10 cellular contexts compared by ENCODE assay signal in the genomic region with DNA sequence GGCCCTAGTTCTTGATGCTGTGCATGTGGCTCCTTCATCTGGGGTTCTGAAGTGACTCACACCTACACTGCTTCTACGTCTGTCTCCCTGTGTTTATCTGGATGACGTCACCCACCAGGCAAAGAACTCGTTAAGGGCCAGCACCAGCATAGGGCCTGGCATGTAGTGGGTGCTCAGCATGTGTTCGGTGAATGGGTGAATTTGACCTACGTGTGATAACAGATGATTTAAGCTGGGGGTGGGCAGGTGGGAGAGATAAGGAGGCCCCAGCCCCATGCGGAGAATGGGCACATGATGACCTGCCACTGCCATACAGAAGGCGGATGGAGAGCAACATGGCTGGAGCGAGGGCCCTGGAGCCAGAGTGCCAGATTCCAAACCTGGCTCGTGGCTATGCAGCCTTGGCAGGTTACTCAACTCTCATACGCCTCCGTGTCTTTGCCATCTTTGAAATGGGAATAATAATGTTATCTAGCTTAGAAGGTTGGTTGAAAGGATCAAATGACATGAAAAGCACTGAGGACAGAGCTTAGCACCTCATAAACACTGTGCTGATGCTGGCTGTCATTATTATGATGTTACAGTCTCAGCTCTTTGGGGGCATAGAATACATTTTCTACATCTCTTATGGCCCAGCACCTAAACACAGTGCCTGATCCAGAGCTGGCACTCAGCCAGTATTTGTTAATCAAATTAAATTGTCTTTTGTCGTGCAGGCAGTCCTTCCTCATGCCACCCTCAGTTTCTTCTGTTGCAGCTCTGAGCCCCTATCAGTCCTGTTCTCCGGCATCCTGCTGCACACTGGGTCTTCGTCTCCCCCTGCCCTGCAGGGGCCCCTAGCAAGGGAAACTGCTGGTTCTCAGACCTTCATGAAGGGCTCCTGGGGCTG. TPM values are rescaled to one million over a fixed set of nuclear protein-coding genes. Genes with fewer than 3 reads are reported as not detected.
DNase-seq lines count a peak whose midpoint lies in the region; ATAC-seq and TF ChIP-seq lines count a peak whose summit lies in the region.
"Had no signal": no experiment of that assay in that cellular context is flagged by ENCODE, and none has a peak within 500 bp of the region (broad histone marks: within the 10 kb centered on the region; RNA-seq: fewer than 3 reads in every experiment).

No MANE protein-coding gene starts in this region.

- H3K9me3 Mint-ChIP-seq in nephron progenitor cell = no peaks in the 10 kb centered on the region

- H3K27me3 ChIP-seq in SJSA1 (replicated peaks) = no peaks in the 10 kb centered on the region
- H3K27me3 ChIP-seq: pancreas, upper lobe of right lung had no signal

- no peaks in the 10 kb centered on the region for H3K36me3 Mint-ChIP-seq in nephron progenitor cell (ENCODE audit: low read depth)

- in situ Hi-C loops in Caki2 (cut with HindIII; ENCODE audit: low pct_unique_long_range_greater_than_20kb, low sequenced_read_pairs) = no loop called here

- peaks cover 12% of the 10 kb centered on the region for H3K27me3 Mint-ChIP-seq in nephron progenitor cell (ENCODE audit: low read depth, poor library complexity)

- H3K27ac Mint-ChIP-seq in nephron progenitor cell = no peak overlapping the region

- no peak for ATAC-seq in HG03159 (IDR thresholded peaks at IDR 0.05; ENCODE audit: unreplicated experiment)
- no peak for ATAC-seq in GM18519 (IDR thresholded peaks at IDR 0.05; ENCODE audit: low FRiP score, unreplicated experiment)
- ATAC-seq: upper lobe of right lung had no signal

- H3K4me1 Mint-ChIP-seq in nephron progenitor cell = peaks cover 15% of the 10 kb centered on the region

- H3K9me3 ChIP-seq in SJSA1 (replicated peaks) = no peaks in the 10 kb centered on the region
- H3K9me3 ChIP-seq: pancreas, upper lobe of right lung had no signal

- peak; percentile 67 for DNase-seq in Caki2 (ENCODE audit: low read depth)
- DNase-seq in M059J (ENCODE audit: low read depth) = peak; percentile 93
- DNase-seq in SJSA1 (ENCODE audit: low read depth in 1 of 2, low spot score in 2 of 2) = peak; percentile 43 to 67
- peak; percentile 70 for DNase-seq in glomerular visceral epithelial cell (ENCODE audit: extremely low spot score)
- DNase-seq in nephron progenitor cell = no peak
- DNase-seq in activated CD4-positive, alpha-beta T cell treated with anti-CD3 and anti-CD28 coated beads for 48 hours = no peak
- DNase-seq: upper lobe of right lung had no signal

- no peaks in the 10 kb centered on the region for H3K36me3 ChIP-seq in SJSA1
- H3K36me3 ChIP-seq: pancreas, upper lobe of right lung had no signal

- no peak overlapping the region for H3K4me3 Mint-ChIP-seq in nephron progenitor cell

- TF ChIP-seq CTCF in nephron progenitor cell (IDR thresholded peaks at IDR 0.05) = no peak

- 0 out of 2 replicates have a peak, but pooled peaks cover 3% of the 10 kb centered on the region for H3K4me1 ChIP-seq in SJSA1 (replicated peaks)

- H3K27ac ChIP-seq in SJSA1 = no peak overlapping the region
- H3K27ac ChIP-seq: upper lobe of right lung had no signal

- no peak overlapping the region for H3K4me3 ChIP-seq in SJSA1
- H3K4me3 ChIP-seq: pancreas, upper lobe of right lung had no signal

RNA-seq across cellular contexts. Expression of gene VEGFA, which starts 39.6 kb away (rescaled TPM):
- 40.0 and 81.4 TPM in 2 replicates for total RNA-seq in Caki2 (2014; rRNA removed; shearing (Covaris generic); ENCODE audit: low replicate concordance)
- 41.2 and 65.8 TPM in 2 replicates for total RNA-seq in M059J (2014; rRNA removed; shearing (Covaris generic))
- total RNA-seq in SJSA1 (2014; rRNA removed; shearing (Covaris generic)) = 61.0 and 80.2 TPM in 2 replicates

Comparison
In these comparisons a context has a peak if more than half of its experiments do, and no peak if none do; other contexts are left out.
1. DNase-seq: peak in Caki2 (single experiment), M059J (single experiment), SJSA1 (2 of 2) and glomerular visceral epithelial cell (single experiment); none in nephron progenitor cell (single experiment) and activated CD4-positive, alpha-beta T cell treated with anti-CD3 and anti-CD28 coated beads for 48 hours (single experiment).